Comparison of ENCODE assay signal across 8 cellular contexts in genomic region chr16:70800798-70801480, GRCh38. TPM values are rescaled to one million over a fixed set of nuclear protein-coding genes. Genes with fewer than 3 reads are reported as not detected.
DNase-seq lines count a peak whose midpoint lies in the region; ATAC-seq and TF ChIP-seq lines count a peak whose summit lies in the region.

TSS of gene VAC14 (minus strand) at chr16:70801158. CDS start at chr16:70800900, 258 bp downstream.

- H3K27ac ChIP-seq in DOHH2 (ENCODE audit: low read depth, low read length) (peak within 1 kb of the TSS; percentile 20), GM23338 (ENCODE audit: low read depth) (peak within 1 kb of the TSS; percentile 87), fibroblast of lung (ENCODE audit: insufficient read depth, low read length) (peak within 1 kb of the TSS; percentile 72)
- H3K27ac ChIP-seq in naive thymus-derived CD4-positive, alpha-beta T cell (ENCODE audit: low read depth, low read length) = peak within 1 kb of the TSS; percentile 78

- no peak for TF ChIP-seq CTCF in DOHH2 (IDR thresholded peaks at IDR 0.05; ENCODE audit: low read depth, low read length, poor library complexity, severe bottlenecking)
- TF ChIP-seq CTCF in GM23338 (conservative IDR thresholded peaks at IDR 0.05; ENCODE audit: low read depth in 2 of 2) = no peak
- TF ChIP-seq CTCF in fibroblast of lung (conservative IDR thresholded peaks at IDR 0.05 in 1 of 2, IDR thresholded peaks at IDR 0.05 in 1 of 2; ENCODE audit: low read depth in 1 of 2, low read length in 2 of 2) = no peak

- H3K9ac ChIP-seq in fibroblast of lung (ENCODE audit: insufficient read depth, low read length) = peak within 1 kb of the TSS; percentile 83

- POLR2A ChIA-PET in naive thymus-derived CD4-positive, alpha-beta T cell (lab: Charles Lee) = interaction anchor here (0.7 to 1.1 kb wide), 5 partner anchors 9 to 502 kb away, joined by 3 to 5 read pairs (median 3); partner anchors contain the start of genes COG4, DDX19B and SF3B3

- DNase-seq in GM23338 (ENCODE audit: low spot score) = peak; percentile 98
- DNase-seq in LHCN-M2 (ENCODE audit: low read depth) = peak; percentile 78
- peak; percentile 76 for DNase-seq in RPMI7951 (ENCODE audit: low read depth)
- DNase-seq in activated T-helper 1 cell treated with anti-CD3 and anti-CD28 coated beads, Interleukin-12 subunit alpha, Interleukin-12 subunit beta, Interleukin-2, Interleukin-4 antibody, amounts not matched to agents 30 ng/mL and 10 ng/mL and 1 ng/mL, durations not matched to agents 14 hours and 24 hours and 36 hours (ENCODE audit: low spot score) = peak; percentile 93
- peak; percentile 82 for DNase-seq in fibroblast of lung (ENCODE audit: low read depth in 2 of 2)
- peak; percentile 96 to 99 (median 97) for DNase-seq in naive thymus-derived CD4-positive, alpha-beta T cell
- peak; percentile 94 for DNase-seq in stimulated activated naive B cell treated with anti-CD40 and anti-IgM and Interleukin-4, amounts not matched to agents 10 μg/mL and 1 μg/mL and 100 μg/mL, for 72 hours

- H3K4me3 Mint-ChIP-seq in GM23338 = peak within 1 kb of the TSS; percentile 91
- peak within 1 kb of the TSS; percentile 97 for H3K4me3 Mint-ChIP-seq in activated T-helper 1 cell treated with anti-CD3 and anti-CD28 coated beads, Interleukin-12 subunit alpha, Interleukin-12 subunit beta, Interleukin-2, Interleukin-4 antibody, amounts not matched to agents 30 ng/mL and 10 ng/mL and 1 ng/mL, durations not matched to agents 14 hours and 24 hours and 36 hours
- H3K4me3 Mint-ChIP-seq in naive thymus-derived CD4-positive, alpha-beta T cell = peak within 1 kb of the TSS; percentile 90 to 98 (median 94)
- peak within 1 kb of the TSS; percentile 96 to 98 for H3K4me3 Mint-ChIP-seq in stimulated activated naive B cell treated with anti-CD40 and anti-IgM and Interleukin-4, amounts not matched to agents 10 μg/mL and 1 μg/mL and 100 μg/mL, for 72 hours

- no peaks in the 10 kb centered on the region for H3K9me2 ChIP-seq in DOHH2 (replicated peaks; ENCODE audit: control insufficient read depth, low read length)
- no peaks in the 10 kb centered on the region for H3K9me2 ChIP-seq in GM23338 (ENCODE audit: insufficient read depth)

- peak within 1 kb of the TSS; percentile 62 for H3K4me2 ChIP-seq in DOHH2 (ENCODE audit: low read length)
- peak within 1 kb of the TSS; percentile 100 for H3K4me2 ChIP-seq in GM23338
- peak within 1 kb of the TSS; percentile 98 for H3K4me2 ChIP-seq in fibroblast of lung (ENCODE audit: extremely low read depth, insufficient read depth, low read length)

- 0 out of 3 replicates have a peak, but pooled peaks cover 6% of the 10 kb centered on the region for H3K36me3 Mint-ChIP-seq in GM23338 (ENCODE audit: low read depth)
- H3K36me3 Mint-ChIP-seq in activated T-helper 1 cell treated with anti-CD3 and anti-CD28 coated beads, Interleukin-12 subunit alpha, Interleukin-12 subunit beta, Interleukin-2, Interleukin-4 antibody, amounts not matched to agents 30 ng/mL and 10 ng/mL and 1 ng/mL, durations not matched to agents 14 hours and 24 hours and 36 hours (ENCODE audit: low read depth) = peaks cover 2% of the 10 kb centered on the region
- peaks cover 0 to 15% (median 2%) of the 10 kb centered on the region in 5 donors for H3K36me3 Mint-ChIP-seq in naive thymus-derived CD4-positive, alpha-beta T cell
- peaks cover 2 to 14% of the 10 kb centered on the region in 2 donors for H3K36me3 Mint-ChIP-seq in stimulated activated naive B cell treated with anti-CD40 and anti-IgM and Interleukin-4, amounts not matched to agents 10 μg/mL and 1 μg/mL and 100 μg/mL, for 72 hours

- no peaks in the 10 kb centered on the region for H3F3A ChIP-seq in DOHH2 (ENCODE audit: control insufficient read depth, insufficient read depth)
- H3F3A ChIP-seq in GM23338 (replicated peaks; ENCODE audit: low read depth) = 0 out of 2 replicates have a peak, but pooled peaks cover 5% of the 10 kb centered on the region

- peaks cover 20% of the 10 kb centered on the region for H3K4me1 ChIP-seq in DOHH2 (ENCODE audit: control insufficient read depth, low read length)
- peaks cover 14% of the 10 kb centered on the region for H3K4me1 ChIP-seq in GM23338 (ENCODE audit: insufficient read depth)
- H3K4me1 ChIP-seq in fibroblast of lung (ENCODE audit: control insufficient read depth, extremely low read depth, insufficient read depth, low read length) = peaks cover 6% of the 10 kb centered on the region
- H3K4me1 ChIP-seq in naive thymus-derived CD4-positive, alpha-beta T cell (ENCODE audit: control insufficient read depth in 2 of 2, insufficient read depth in 2 of 2, low read length in 2 of 2) = peaks cover 11 to 17% of the 10 kb centered on the region in 2 donors

- peak within 1 kb of the TSS; percentile 77 for H3K4me3 ChIP-seq in DOHH2 (ENCODE audit: low read length)
- peak within 1 kb of the TSS; percentile 99 for H3K4me3 ChIP-seq in GM23338
- H3K4me3 ChIP-seq in fibroblast of lung (replicated peaks in 1 of 4; ENCODE audit: control extremely low read depth in 1 of 4, insufficient read depth in 1 of 4, low read depth in 3 of 4, low read length in 4 of 4) = peak within 1 kb of the TSS; percentile 81 to 98 (median 88)
- H3K4me3 ChIP-seq in naive thymus-derived CD4-positive, alpha-beta T cell (ENCODE audit: low read length) = peak within 1 kb of the TSS; percentile 90

- H3K27me3 Mint-ChIP-seq in GM23338 (ENCODE audit: insufficient read depth, low read depth, poor library complexity) = no peaks in the 10 kb centered on the region
- peaks cover 11% of the 10 kb centered on the region for H3K27me3 Mint-ChIP-seq in activated T-helper 1 cell treated with anti-CD3 and anti-CD28 coated beads, Interleukin-12 subunit alpha, Interleukin-12 subunit beta, Interleukin-2, Interleukin-4 antibody, amounts not matched to agents 30 ng/mL and 10 ng/mL and 1 ng/mL, durations not matched to agents 14 hours and 24 hours and 36 hours (ENCODE audit: insufficient read depth)
- H3K27me3 Mint-ChIP-seq in naive thymus-derived CD4-positive, alpha-beta T cell = peaks cover 0 to 15% (median 0%) of the 10 kb centered on the region in 5 donors
- peaks cover 6 to 11% of the 10 kb centered on the region in 2 donors for H3K27me3 Mint-ChIP-seq in stimulated activated naive B cell treated with anti-CD40 and anti-IgM and Interleukin-4, amounts not matched to agents 10 μg/mL and 1 μg/mL and 100 μg/mL, for 72 hours

- H3K27me3 ChIP-seq in DOHH2 (ENCODE audit: control insufficient read depth, low read length) = no peaks in the 10 kb centered on the region
- peaks cover 22% of the 10 kb centered on the region; the same call in 1 of the 2 replicates for H3K27me3 ChIP-seq in GM23338 (ENCODE audit: insufficient read depth)
- H3K27me3 ChIP-seq in fibroblast of lung (ENCODE audit: control insufficient read depth, insufficient read depth, low read length) = no peaks in the 10 kb centered on the region
- H3K27me3 ChIP-seq in naive thymus-derived CD4-positive, alpha-beta T cell (ENCODE audit: control insufficient read depth in 2 of 2, insufficient read depth in 2 of 2, low read length in 2 of 2) = no peaks in the 10 kb centered on the region

- H3K79me2 ChIP-seq in DOHH2 (ENCODE audit: control insufficient read depth, low read length) (peaks cover 47% of the 10 kb centered on the region), GM23338 (replicated peaks; ENCODE audit: insufficient read depth) (peaks cover 47% of the 10 kb centered on the region), fibroblast of lung (ENCODE audit: control insufficient read depth, insufficient read depth, low read length) (peaks cover 36% of the 10 kb centered on the region)

- CTCF ChIA-PET in naive thymus-derived CD4-positive, alpha-beta T cell (lab: Charles Lee) = no interaction called here

- intact Hi-C loops in activated T-helper 1 cell treated with anti-CD3 and anti-CD28 coated beads, Interleukin-12 subunit alpha, Interleukin-12 subunit beta, Interleukin-2, Interleukin-4 antibody, amounts not matched to agents 30 ng/mL and 10 ng/mL and 1 ng/mL, durations not matched to agents 14 hours and 24 hours and 36 hours (cut with micrococcal nuclease) = loop anchor here (1.0 to 10.0 kb wide), 5 partner anchors 64 to 1291 kb away; partner anchors contain the start of genes CALB2, DHX38, PHLPP2 and TXNL4B
- intact Hi-C loops in naive thymus-derived CD4-positive, alpha-beta T cell (cut with micrococcal nuclease) = loop anchor here (1.0 to 10.0 kb wide), 11 partner anchors 64 to 1864 kb away; partner anchors contain the start of genes CMTR2 (in 2 of the 2), COG4 (in 2 of the 2), SF3B3 (in 2 of the 2) and CALB2 (in 1 of the 2)

- ATAC-seq in GM23338 = peak; percentile 94
- ATAC-seq in naive thymus-derived CD4-positive, alpha-beta T cell = peak; percentile 99
- peak; percentile 92 to 95 for ATAC-seq in stimulated activated naive B cell treated with anti-CD40 and anti-IgM and Interleukin-4, amounts not matched to agents 10 μg/mL and 1 μg/mL and 100 μg/mL, for 72 hours (replicated peaks)

- H3K36me3 ChIP-seq in DOHH2 (ENCODE audit: control insufficient read depth, low read length) (peaks cover 13% of the 10 kb centered on the region), GM23338 (ENCODE audit: insufficient read depth) (no peaks in the 10 kb centered on the region), fibroblast of lung (ENCODE audit: control insufficient read depth, insufficient read depth, low read length) (no peaks in the 10 kb centered on the region)
- H3K36me3 ChIP-seq in naive thymus-derived CD4-positive, alpha-beta T cell (ENCODE audit: control insufficient read depth in 2 of 3, insufficient read depth in 3 of 3, low read length in 3 of 3) = peaks cover 0 to 6% (median 0%) of the 10 kb centered on the region in 3 experiments

- peak within 1 kb of the TSS; percentile 80 for H2AFZ ChIP-seq in GM23338
- peak within 1 kb of the TSS; percentile 72 for H2AFZ ChIP-seq in fibroblast of lung (ENCODE audit: low read length)

- H3K27ac Mint-ChIP-seq in GM23338 = peak within 1 kb of the TSS; percentile 94
- H3K27ac Mint-ChIP-seq in activated T-helper 1 cell treated with anti-CD3 and anti-CD28 coated beads, Interleukin-12 subunit alpha, Interleukin-12 subunit beta, Interleukin-2, Interleukin-4 antibody, amounts not matched to agents 30 ng/mL and 10 ng/mL and 1 ng/mL, durations not matched to agents 14 hours and 24 hours and 36 hours = peak within 1 kb of the TSS; percentile 89
- peak within 1 kb of the TSS; percentile 84 to 95 (median 92) for H3K27ac Mint-ChIP-seq in naive thymus-derived CD4-positive, alpha-beta T cell
- H3K27ac Mint-ChIP-seq in stimulated activated naive B cell treated with anti-CD40 and anti-IgM and Interleukin-4, amounts not matched to agents 10 μg/mL and 1 μg/mL and 100 μg/mL, for 72 hours = peak within 1 kb of the TSS; percentile 98

- H4K20me1 ChIP-seq in DOHH2 (ENCODE audit: control insufficient read depth, insufficient read depth, low read depth, low read length) (no peaks in the 10 kb centered on the region), GM23338 (replicated peaks; ENCODE audit: insufficient read depth) (peaks cover 10% of the 10 kb centered on the region; the same call in 1 of the 2 replicates), fibroblast of lung (ENCODE audit: control insufficient read depth, extremely low read depth, insufficient read depth, low read length) (no peaks in the 10 kb centered on the region)

- H3K9me3 ChIP-seq in DOHH2 (ENCODE audit: control insufficient read depth, insufficient read depth, low read length) = no peaks in the 10 kb centered on the region
- H3K9me3 ChIP-seq in fibroblast of lung (ENCODE audit: control insufficient read depth, insufficient read depth, low read depth, low read length) = no peaks in the 10 kb centered on the region
- H3K9me3 ChIP-seq in naive thymus-derived CD4-positive, alpha-beta T cell (ENCODE audit: control insufficient read depth in 2 of 3, low read length in 3 of 3) = no peaks in the 10 kb centered on the region

- peaks cover 16% of the 10 kb centered on the region for H3K4me1 Mint-ChIP-seq in GM23338
- H3K4me1 Mint-ChIP-seq in activated T-helper 1 cell treated with anti-CD3 and anti-CD28 coated beads, Interleukin-12 subunit alpha, Interleukin-12 subunit beta, Interleukin-2, Interleukin-4 antibody, amounts not matched to agents 30 ng/mL and 10 ng/mL and 1 ng/mL, durations not matched to agents 14 hours and 24 hours and 36 hours (ENCODE audit: low read depth) = peaks cover 27% of the 10 kb centered on the region
- peaks cover 19 to 49% (median 44%) of the 10 kb centered on the region in 7 donors for H3K4me1 Mint-ChIP-seq in naive thymus-derived CD4-positive, alpha-beta T cell
- H3K4me1 Mint-ChIP-seq in stimulated activated naive B cell treated with anti-CD40 and anti-IgM and Interleukin-4, amounts not matched to agents 10 μg/mL and 1 μg/mL and 100 μg/mL, for 72 hours = peaks cover 13 to 44% of the 10 kb centered on the region in 2 donors

- no peaks in the 10 kb centered on the region for H3K9me3 Mint-ChIP-seq in GM23338
- peaks cover 4% of the 10 kb centered on the region for H3K9me3 Mint-ChIP-seq in activated T-helper 1 cell treated with anti-CD3 and anti-CD28 coated beads, Interleukin-12 subunit alpha, Interleukin-12 subunit beta, Interleukin-2, Interleukin-4 antibody, amounts not matched to agents 30 ng/mL and 10 ng/mL and 1 ng/mL, durations not matched to agents 14 hours and 24 hours and 36 hours
- peaks cover 0 to 5% (median 1%) of the 10 kb centered on the region in 11 donors for H3K9me3 Mint-ChIP-seq in naive thymus-derived CD4-positive, alpha-beta T cell
- peaks cover 0 to 2% of the 10 kb centered on the region in 2 donors for H3K9me3 Mint-ChIP-seq in stimulated activated naive B cell treated with anti-CD40 and anti-IgM and Interleukin-4, amounts not matched to agents 10 μg/mL and 1 μg/mL and 100 μg/mL, for 72 hours

RNA-seq across cellular contexts. Expression of gene VAC14, which starts in this region (rescaled TPM):
- total RNA-seq in GM23338 (2014; rRNA removed; shearing (Covaris generic)) = 70.8 and 77.7 TPM in 2 replicates
- polyA plus RNA-seq in GM23338 (2016; fragmentation: Nextera tagmentation; extraction: Ambion mirVana) (41.9 and 42.3 TPM in 2 replicates), fibroblast of lung (25.0 and 35.3 TPM in 2 replicates)
- total RNA-seq in LHCN-M2 (2014; rRNA removed) (59.0 and 62.2 TPM in 2 replicates), fibroblast of lung (18.5 and 29.2 TPM in 2 replicates)
- polyA plus RNA-seq in LHCN-M2 (2012) = 55.2 TPM
- total RNA-seq in RPMI7951 (2014; rRNA removed; shearing (Covaris generic)) = 33.9 and 39.4 TPM in 2 replicates
- total RNA-seq in activated T-helper 1 cell treated with anti-CD3 and anti-CD28 coated beads, Interleukin-12 subunit alpha, Interleukin-12 subunit beta, Interleukin-2, Interleukin-4 antibody, amounts not matched to agents 30 ng/mL and 10 ng/mL and 1 ng/mL, durations not matched to agents 14 hours and 24 hours and 36 hours = 36.6 and 37.5 TPM in 2 replicates
- polyA plus RNA-seq in fibroblast of lung (2012) = 29.7 and 42.1 TPM in 2 replicates
- polyA minus RNA-seq in fibroblast of lung (ENCODE audit: low replicate concordance) = 104 and 105 TPM in 2 replicates
- 10 to 100 TPM; 36.7 to 47.1 (median 45.9) TPM for total RNA-seq in naive thymus-derived CD4-positive, alpha-beta T cell
- polyA plus RNA-seq in naive thymus-derived CD4-positive, alpha-beta T cell = 10 to 100 TPM; 29.2 to 61.2 TPM

Comparison
In these comparisons a context has a peak if more than half of its experiments do, and no peak if none do; other contexts are left out.
1. Peak in every context shown above with its lines: DNase-seq, ATAC-seq, H3K4me3 ChIP-seq and H3K27ac ChIP-seq.
2. H3K27ac ChIP-seq: peak in every context shown above with its lines; median percentile 87 in GM23338; 78 in naive thymus-derived CD4-positive, alpha-beta T cell; 72 in fibroblast of lung; 20 in DOHH2.